Comparison of ENCODE assay signal across 1 cellular context in genomic region chr16:1877804-1878203, GRCh38.
TF ChIP-seq lines count a peak whose summit lies in the region.

No MANE protein-coding gene starts in this region.

TF ChIP-seq in K562, 482 proteins besides CTCF, POLR2A, EP300 and RAD21:
- peak; percentile 52; the same call in 1 of the 2 replicates for TF ChIP-seq ATF3 (IDR thresholded peaks at IDR 0.05)
- TF ChIP-seq ATF3 (CRISPR knock-in tag; conservative IDR thresholded peaks at IDR 0.05) = no peak
- no peak for TF ChIP-seq POLR2H (tag; IDR thresholded peaks at IDR 0.05; ENCODE audit: low read depth)
- no peak for TF ChIP-seq ZSCAN32 (CRISPR knock-in tag; IDR thresholded peaks at IDR 0.05)
- TF ChIP-seq MXI1 (IDR thresholded peaks at IDR 0.05; ENCODE audit: low read depth, low read length) = no peak
- no peak for TF ChIP-seq RBBP5 (IDR thresholded peaks at IDR 0.05; ENCODE audit: borderline replicate concordance, insufficient read depth, low read length, poor library complexity, severe bottlenecking)
- TF ChIP-seq L3MBTL2 (IDR thresholded peaks at IDR 0.05) = no peak
- TF ChIP-seq MAFK (IDR thresholded peaks at IDR 0.05; ENCODE audit: low read length) = no peak
- 0 out of 2 replicates have a peak, but pooled peaks have one; percentile 39 for TF ChIP-seq CEBPB (tag; IDR thresholded peaks at IDR 0.05)
- peak; percentile 22; the same call in 1 of the 2 replicates for TF ChIP-seq ATF7 (IDR thresholded peaks at IDR 0.05)
- no peak for TF ChIP-seq ZNF165 (CRISPR knock-in tag; IDR thresholded peaks at IDR 0.05; ENCODE audit: borderline replicate concordance)
- TF ChIP-seq EGR1 (conservative IDR thresholded peaks at IDR 0.05) = peak; percentile 25; the same call in 1 of the 2 replicates
- TF ChIP-seq ZNF444 (CRISPR knock-in tag; IDR thresholded peaks at IDR 0.05) = no peak
- TF ChIP-seq ZBTB49 (CRISPR knock-in tag; IDR thresholded peaks at IDR 0.05; ENCODE audit: borderline replicate concordance) = no peak
